In the genomic region with DNA sequence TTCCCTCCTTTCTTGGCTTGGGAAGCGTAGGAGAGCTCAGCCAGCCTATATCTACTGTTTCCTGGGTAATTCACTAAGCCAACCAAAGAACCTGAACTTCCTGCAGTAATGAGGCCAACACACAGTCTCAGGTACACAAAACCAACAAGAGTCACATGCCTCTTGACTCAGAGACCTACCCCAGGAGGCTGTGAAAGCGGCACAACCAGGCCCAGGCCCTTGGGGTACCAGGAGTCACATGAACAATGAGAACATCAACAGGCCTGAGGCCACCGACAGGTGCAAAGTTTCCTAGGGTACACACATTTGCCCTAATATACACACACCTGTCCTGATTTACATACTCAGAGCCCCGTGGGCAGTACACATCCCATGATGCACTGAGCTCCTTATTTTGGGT, we compare ENCODE assay signal across 1 cellular context.
TF ChIP-seq lines count a peak whose summit lies in the region.

No MANE protein-coding gene starts in this region.

TF ChIP-seq in GM23338, 12 proteins besides CTCF, POLR2A, EP300 and RAD21 (continued from another document):
- TF ChIP-seq, protein P1, sequence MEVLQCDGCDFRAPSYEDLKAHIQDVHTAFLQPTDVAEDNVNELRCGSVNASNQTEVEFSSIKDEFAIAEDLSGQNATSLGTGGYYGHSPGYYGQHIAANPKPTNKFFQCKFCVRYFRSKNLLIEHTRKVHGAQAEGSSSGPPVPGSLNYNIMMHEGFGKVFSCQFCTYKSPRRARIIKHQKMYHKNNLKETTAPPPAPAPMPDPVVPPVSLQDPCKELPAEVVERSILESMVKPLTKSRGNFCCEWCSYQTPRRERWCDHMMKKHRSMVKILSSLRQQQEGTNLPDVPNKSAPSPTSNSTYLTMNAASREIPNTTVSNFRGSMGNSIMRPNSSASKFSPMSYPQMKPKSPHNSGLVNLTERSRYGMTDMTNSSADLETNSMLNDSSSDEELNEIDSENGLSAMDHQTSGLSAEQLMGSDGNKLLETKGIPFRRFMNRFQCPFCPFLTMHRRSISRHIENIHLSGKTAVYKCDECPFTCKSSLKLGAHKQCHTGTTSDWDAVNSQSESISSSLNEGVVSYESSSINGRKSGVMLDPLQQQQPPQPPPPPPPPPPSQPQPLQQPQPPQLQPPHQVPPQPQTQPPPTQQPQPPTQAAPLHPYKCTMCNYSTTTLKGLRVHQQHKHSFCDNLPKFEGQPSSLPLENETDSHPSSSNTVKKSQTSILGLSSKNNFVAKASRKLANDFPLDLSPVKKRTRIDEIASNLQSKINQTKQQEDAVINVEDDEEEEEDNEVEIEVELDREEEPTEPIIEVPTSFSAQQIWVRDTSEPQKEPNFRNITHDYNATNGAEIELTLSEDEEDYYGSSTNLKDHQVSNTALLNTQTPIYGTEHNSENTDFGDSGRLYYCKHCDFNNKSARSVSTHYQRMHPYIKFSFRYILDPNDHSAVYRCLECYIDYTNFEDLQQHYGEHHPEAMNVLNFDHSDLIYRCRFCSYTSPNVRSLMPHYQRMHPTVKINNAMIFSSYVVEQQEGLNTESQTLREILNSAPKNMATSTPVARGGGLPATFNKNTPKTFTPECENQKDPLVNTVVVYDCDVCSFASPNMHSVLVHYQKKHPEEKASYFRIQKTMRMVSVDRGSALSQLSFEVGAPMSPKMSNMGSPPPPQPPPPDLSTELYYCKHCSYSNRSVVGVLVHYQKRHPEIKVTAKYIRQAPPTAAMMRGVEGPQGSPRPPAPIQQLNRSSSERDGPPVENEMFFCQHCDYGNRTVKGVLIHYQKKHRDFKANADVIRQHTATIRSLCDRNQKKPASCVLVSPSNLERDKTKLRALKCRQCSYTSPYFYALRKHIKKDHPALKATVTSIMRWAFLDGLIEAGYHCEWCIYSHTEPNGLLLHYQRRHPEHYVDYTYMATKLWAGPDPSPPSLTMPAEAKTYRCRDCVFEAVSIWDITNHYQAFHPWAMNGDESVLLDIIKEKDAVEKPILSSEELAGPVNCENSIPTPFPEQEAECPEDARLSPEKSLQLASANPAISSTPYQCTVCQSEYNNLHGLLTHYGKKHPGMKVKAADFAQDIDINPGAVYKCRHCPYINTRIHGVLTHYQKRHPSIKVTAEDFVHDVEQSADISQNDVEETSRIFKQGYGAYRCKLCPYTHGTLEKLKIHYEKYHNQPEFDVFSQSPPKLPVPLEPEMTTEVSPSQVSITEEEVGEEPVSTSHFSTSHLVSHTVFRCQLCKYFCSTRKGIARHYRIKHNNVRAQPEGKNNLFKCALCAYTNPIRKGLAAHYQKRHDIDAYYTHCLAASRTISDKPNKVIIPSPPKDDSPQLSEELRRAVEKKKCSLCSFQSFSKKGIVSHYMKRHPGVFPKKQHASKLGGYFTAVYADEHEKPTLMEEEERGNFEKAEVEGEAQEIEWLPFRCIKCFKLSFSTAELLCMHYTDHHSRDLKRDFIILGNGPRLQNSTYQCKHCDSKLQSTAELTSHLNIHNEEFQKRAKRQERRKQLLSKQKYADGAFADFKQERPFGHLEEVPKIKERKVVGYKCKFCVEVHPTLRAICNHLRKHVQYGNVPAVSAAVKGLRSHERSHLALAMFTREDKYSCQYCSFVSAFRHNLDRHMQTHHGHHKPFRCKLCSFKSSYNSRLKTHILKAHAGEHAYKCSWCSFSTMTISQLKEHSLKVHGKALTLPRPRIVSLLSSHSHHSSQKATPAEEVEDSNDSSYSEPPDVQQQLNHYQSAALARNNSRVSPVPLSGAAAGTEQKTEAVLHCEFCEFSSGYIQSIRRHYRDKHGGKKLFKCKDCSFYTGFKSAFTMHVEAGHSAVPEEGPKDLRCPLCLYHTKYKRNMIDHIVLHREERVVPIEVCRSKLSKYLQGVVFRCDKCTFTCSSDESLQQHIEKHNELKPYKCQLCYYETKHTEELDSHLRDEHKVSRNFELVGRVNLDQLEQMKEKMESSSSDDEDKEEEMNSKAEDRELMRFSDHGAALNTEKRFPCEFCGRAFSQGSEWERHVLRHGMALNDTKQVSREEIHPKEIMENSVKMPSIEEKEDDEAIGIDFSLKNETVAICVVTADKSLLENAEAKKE (CRISPR knock-in tag; IDR thresholded peaks at IDR 0.05) = no peak
- TF ChIP-seq JUNB (IDR thresholded peaks at IDR 0.05; ENCODE audit: unreplicated experiment) = no peak
- no peak for TF ChIP-seq EZH2phosphoT487 (IDR thresholded peaks at IDR 0.05; ENCODE audit: unreplicated experiment)
- no peak for TF ChIP-seq NANOG (IDR thresholded peaks at IDR 0.05; ENCODE audit: borderline replicate concordance)
